Comparison of ENCODE assay signal across 1 cellular context in the genomic region with DNA sequence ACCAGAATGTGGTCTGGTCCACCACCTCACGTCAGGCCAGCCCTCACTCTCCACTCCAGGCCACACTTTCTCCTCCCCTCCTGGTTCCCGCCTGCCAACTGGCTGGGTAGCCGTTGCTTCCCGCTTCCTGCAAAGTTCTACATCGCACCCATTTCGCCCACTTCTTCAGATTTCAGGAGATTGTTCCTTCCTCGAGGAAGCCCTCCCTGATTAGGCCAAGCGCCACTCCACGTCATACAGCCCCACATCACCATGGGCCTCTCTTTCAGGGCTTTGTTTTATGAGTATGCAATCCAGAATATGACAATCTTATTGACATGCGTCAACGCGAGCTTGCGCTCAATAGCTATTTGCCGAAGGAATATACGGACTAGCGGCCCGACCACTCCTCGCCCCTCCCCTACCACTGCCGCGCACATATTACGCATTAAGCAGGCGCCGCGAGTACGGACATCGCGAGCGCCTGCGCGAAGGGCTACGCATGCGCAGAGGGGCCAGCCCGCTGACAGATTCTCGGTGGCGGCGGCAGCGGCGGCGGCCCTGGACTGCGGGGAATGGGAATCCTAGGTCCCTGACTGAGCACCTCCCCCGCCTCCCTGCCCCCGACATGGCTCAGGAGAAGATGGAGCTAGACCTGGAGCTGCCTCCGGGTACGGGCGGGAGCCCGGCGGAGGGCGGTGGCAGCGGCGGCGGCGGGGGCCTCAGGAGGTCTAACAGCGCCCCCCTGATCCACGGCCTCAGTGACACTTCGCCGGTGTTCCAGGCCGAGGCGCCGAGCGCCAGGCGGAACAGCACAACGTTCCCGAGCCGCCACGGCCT.
TF ChIP-seq lines count a peak whose summit lies in the region.

No MANE protein-coding gene starts in this region.

TF ChIP-seq in K562, 482 proteins besides CTCF, POLR2A, EP300 and RAD21 (continued from another document and continues in another):
- TF ChIP-seq ZNF583 (CRISPR knock-in tag; IDR thresholded peaks at IDR 0.05) (no peak), NFYB (IDR thresholded peaks at IDR 0.05; ENCODE audit: extremely low read depth, insufficient read length) (no peak), CSDE1 (IDR thresholded peaks at IDR 0.05) (peak in 1 of 2 experiments; percentile 48; a peak in 1 of 4 replicates), RBM25 (IDR thresholded peaks at IDR 0.05; ENCODE audit: low read depth, low read length, severe bottlenecking) (no peak), CHD2 (IDR thresholded peaks at IDR 0.05; ENCODE audit: low read depth, low read length) (peak; percentile 90), POLR2G (IDR thresholded peaks at IDR 0.05; ENCODE audit: low read depth, low read length) (peak; percentile 77), RBBP5 (IDR thresholded peaks at IDR 0.05; ENCODE audit: borderline replicate concordance, insufficient read depth, low read length, poor library complexity, severe bottlenecking) (peak; percentile 87), BRF1 (IDR thresholded peaks at IDR 0.05; ENCODE audit: borderline replicate concordance, extremely low read depth, insufficient read length) (no peak), KLF16 (IDR thresholded peaks at IDR 0.05) (no peak), ZNF444 (CRISPR knock-in tag; IDR thresholded peaks at IDR 0.05) (no peak), POLR2B (IDR thresholded peaks at IDR 0.05; ENCODE audit: low read depth, partially characterized antibody) (peak; percentile 90), TEAD2 (tag; IDR thresholded peaks at IDR 0.05) (no peak), RBFOX2 (IDR thresholded peaks at IDR 0.05; ENCODE audit: low read depth, low read length) (peak; percentile 82), MCM5 (IDR thresholded peaks at IDR 0.05; ENCODE audit: low read depth) (no peak), CREM (IDR thresholded peaks at IDR 0.05; ENCODE audit: low read depth) (peak; percentile 98), SP1 (CRISPR knock-in tag; IDR thresholded peaks at IDR 0.05) (0 out of 2 replicates have a peak, but pooled peaks have one; percentile 21), ZBED1 (IDR thresholded peaks at IDR 0.05) (no peak), RFX5 (IDR thresholded peaks at IDR 0.05; ENCODE audit: low read depth, low read length) (no peak), RBM17 (IDR thresholded peaks at IDR 0.05; ENCODE audit: borderline replicate concordance, low read depth, low read length) (no peak), NBN (IDR thresholded peaks at IDR 0.05; ENCODE audit: low read depth) (no peak), ZSCAN29 (IDR thresholded peaks at IDR 0.05) (no peak), PTTG1 (tag; IDR thresholded peaks at IDR 0.05; ENCODE audit: low read depth) (no peak), CXXC5 (CRISPR knock-in tag; IDR thresholded peaks at IDR 0.05) (peak; percentile 64), AFF4 (CRISPR knock-in tag; IDR thresholded peaks at IDR 0.05) (peak; percentile 56; the same call in 1 of the 2 replicates), ZNF175 (CRISPR knock-in tag; IDR thresholded peaks at IDR 0.05; ENCODE audit: low read depth) (0 out of 2 replicates have a peak, but pooled peaks have one; percentile 53), RBM39 (optimal IDR thresholded peaks at IDR 0.05; ENCODE audit: low read depth, low read length) (no peak), ZNF436 (CRISPR knock-in tag; IDR thresholded peaks at IDR 0.05) (no peak), HNRNPL (IDR thresholded peaks at IDR 0.05; ENCODE audit: low read depth, low read length) (no peak), TARDBP (IDR thresholded peaks at IDR 0.05) (no peak), PTBP1 (IDR thresholded peaks at IDR 0.05; ENCODE audit: low read depth, low read length) (no peak), ZFP30 (CRISPR knock-in tag; IDR thresholded peaks at IDR 0.05; ENCODE audit: borderline replicate concordance) (no peak), ZBTB12 (CRISPR knock-in tag; IDR thresholded peaks at IDR 0.05) (peak; percentile 95), STAT5A (IDR thresholded peaks at IDR 0.05; ENCODE audit: borderline replicate concordance, low read length) (no peak), TCF15 (CRISPR knock-in tag; IDR thresholded peaks at IDR 0.05) (no peak), NCOA6 (IDR thresholded peaks at IDR 0.05) (no peak), HINFP (tag; conservative IDR thresholded peaks at IDR 0.05; ENCODE audit: low read depth) (no peak), FOXA3 (CRISPR knock-in tag; conservative IDR thresholded peaks at IDR 0.05 in 1 of 2, IDR thresholded peaks at IDR 0.05 in 1 of 2) (peak in 1 of 2 experiments; percentile 65; a peak in 1 of 4 replicates), ZBTB8A (IDR thresholded peaks at IDR 0.05; ENCODE audit: partially characterized antibody) (no peak), ZFX (CRISPR knock-in tag; IDR thresholded peaks at IDR 0.05) (peak; percentile 67; the same call in 1 of the 2 replicates), KDM4B (IDR thresholded peaks at IDR 0.05; ENCODE audit: borderline replicate concordance in 2 of 2, low read depth in 1 of 2) (no peak), POU5F1 (IDR thresholded peaks at IDR 0.05; ENCODE audit: borderline replicate concordance, low read depth, low read length, partially characterized antibody) (peak; percentile 87), NR2C1 (IDR thresholded peaks at IDR 0.05) (no peak), NR2C1 (tag; IDR thresholded peaks at IDR 0.05) (no peak), NFRKB (IDR thresholded peaks at IDR 0.05; ENCODE audit: low read depth) (peak; percentile 81)
- TF ChIP-seq, protein P1, sequence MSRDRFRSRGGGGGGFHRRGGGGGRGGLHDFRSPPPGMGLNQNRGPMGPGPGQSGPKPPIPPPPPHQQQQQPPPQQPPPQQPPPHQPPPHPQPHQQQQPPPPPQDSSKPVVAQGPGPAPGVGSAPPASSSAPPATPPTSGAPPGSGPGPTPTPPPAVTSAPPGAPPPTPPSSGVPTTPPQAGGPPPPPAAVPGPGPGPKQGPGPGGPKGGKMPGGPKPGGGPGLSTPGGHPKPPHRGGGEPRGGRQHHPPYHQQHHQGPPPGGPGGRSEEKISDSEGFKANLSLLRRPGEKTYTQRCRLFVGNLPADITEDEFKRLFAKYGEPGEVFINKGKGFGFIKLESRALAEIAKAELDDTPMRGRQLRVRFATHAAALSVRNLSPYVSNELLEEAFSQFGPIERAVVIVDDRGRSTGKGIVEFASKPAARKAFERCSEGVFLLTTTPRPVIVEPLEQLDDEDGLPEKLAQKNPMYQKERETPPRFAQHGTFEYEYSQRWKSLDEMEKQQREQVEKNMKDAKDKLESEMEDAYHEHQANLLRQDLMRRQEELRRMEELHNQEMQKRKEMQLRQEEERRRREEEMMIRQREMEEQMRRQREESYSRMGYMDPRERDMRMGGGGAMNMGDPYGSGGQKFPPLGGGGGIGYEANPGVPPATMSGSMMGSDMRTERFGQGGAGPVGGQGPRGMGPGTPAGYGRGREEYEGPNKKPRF (IDR thresholded peaks at IDR 0.05; ENCODE audit: low read depth, low read length), result no peak
- TF ChIP-seq, protein P2, sequence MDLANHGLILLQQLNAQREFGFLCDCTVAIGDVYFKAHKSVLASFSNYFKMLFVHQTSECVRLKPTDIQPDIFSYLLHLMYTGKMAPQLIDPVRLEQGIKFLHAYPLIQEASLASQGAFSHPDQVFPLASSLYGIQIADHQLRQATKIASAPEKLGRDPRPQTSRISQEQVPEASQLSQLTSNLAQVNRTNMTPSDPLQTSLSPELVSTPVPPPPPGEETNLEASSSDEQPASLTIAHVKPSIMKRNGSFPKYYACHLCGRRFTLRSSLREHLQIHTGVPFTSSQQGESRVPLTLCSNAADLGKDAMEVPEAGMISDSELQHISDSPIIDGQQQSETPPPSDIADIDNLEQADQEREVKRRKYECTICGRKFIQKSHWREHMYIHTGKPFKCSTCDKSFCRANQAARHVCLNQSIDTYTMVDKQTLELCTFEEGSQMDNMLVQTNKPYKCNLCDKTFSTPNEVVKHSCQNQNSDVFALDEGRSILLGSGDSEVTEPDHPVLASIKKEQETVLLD (IDR thresholded peaks at IDR 0.05), result peak; percentile 98
- TF ChIP-seq, protein P3, sequence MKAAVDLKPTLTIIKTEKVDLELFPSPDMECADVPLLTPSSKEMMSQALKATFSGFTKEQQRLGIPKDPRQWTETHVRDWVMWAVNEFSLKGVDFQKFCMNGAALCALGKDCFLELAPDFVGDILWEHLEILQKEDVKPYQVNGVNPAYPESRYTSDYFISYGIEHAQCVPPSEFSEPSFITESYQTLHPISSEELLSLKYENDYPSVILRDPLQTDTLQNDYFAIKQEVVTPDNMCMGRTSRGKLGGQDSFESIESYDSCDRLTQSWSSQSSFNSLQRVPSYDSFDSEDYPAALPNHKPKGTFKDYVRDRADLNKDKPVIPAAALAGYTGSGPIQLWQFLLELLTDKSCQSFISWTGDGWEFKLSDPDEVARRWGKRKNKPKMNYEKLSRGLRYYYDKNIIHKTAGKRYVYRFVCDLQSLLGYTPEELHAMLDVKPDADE (conservative IDR thresholded peaks at IDR 0.05; ENCODE audit: control insufficient read depth, low read depth, low read length), result no peak
- TF ChIP-seq, protein P4, sequence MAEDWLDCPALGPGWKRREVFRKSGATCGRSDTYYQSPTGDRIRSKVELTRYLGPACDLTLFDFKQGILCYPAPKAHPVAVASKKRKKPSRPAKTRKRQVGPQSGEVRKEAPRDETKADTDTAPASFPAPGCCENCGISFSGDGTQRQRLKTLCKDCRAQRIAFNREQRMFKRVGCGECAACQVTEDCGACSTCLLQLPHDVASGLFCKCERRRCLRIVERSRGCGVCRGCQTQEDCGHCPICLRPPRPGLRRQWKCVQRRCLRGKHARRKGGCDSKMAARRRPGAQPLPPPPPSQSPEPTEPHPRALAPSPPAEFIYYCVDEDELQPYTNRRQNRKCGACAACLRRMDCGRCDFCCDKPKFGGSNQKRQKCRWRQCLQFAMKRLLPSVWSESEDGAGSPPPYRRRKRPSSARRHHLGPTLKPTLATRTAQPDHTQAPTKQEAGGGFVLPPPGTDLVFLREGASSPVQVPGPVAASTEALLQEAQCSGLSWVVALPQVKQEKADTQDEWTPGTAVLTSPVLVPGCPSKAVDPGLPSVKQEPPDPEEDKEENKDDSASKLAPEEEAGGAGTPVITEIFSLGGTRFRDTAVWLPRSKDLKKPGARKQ (CRISPR knock-in tag; IDR thresholded peaks at IDR 0.05), result no peak
- TF ChIP-seq, protein P5, sequence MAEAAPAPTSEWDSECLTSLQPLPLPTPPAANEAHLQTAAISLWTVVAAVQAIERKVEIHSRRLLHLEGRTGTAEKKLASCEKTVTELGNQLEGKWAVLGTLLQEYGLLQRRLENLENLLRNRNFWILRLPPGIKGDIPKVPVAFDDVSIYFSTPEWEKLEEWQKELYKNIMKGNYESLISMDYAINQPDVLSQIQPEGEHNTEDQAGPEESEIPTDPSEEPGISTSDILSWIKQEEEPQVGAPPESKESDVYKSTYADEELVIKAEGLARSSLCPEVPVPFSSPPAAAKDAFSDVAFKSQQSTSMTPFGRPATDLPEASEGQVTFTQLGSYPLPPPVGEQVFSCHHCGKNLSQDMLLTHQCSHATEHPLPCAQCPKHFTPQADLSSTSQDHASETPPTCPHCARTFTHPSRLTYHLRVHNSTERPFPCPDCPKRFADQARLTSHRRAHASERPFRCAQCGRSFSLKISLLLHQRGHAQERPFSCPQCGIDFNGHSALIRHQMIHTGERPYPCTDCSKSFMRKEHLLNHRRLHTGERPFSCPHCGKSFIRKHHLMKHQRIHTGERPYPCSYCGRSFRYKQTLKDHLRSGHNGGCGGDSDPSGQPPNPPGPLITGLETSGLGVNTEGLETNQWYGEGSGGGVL (CRISPR knock-in tag; IDR thresholded peaks at IDR 0.05), result no peak
